17 cellular contexts compared by ENCODE assay signal in genomic region chr6:105832358-105832757, GRCh38.
A peak's percentile ranks its signal among the peaks of the same experiment; 100 is the strongest.
DNase-seq lines count a peak whose midpoint lies in the region; ATAC-seq and TF ChIP-seq lines count a peak whose summit lies in the region.
"Had no signal": no experiment of that assay in that cellular context is flagged by ENCODE, and none has a peak within 500 bp of the region (broad histone marks: within the 10 kb centered on the region; RNA-seq: fewer than 3 reads in every experiment).

No MANE protein-coding gene starts in this region.

- H3K4me1 ChIP-seq in lower lobe of right lung (peaks cover 5% of the 10 kb centered on the region), SJCRH30 (no peaks in the 10 kb centered on the region)
- H3K4me1 ChIP-seq: Caco-2, Peyer's patch had no signal

- no peak for TF ChIP-seq CTCF in lower lobe of right lung (IDR thresholded peaks at IDR 0.05)

- H3K27ac ChIP-seq in lower lobe of right lung, result peak overlapping the region; percentile 4
- H3K27ac ChIP-seq in SJCRH30, result no peak overlapping the region
- H3K27ac ChIP-seq: epithelial cell of prostate, Peyer's patch had no signal

- peak; percentile 64 to 83 for ATAC-seq in lower lobe of right lung
- no peak for ATAC-seq in HG03571 (IDR thresholded peaks at IDR 0.05; ENCODE audit: unreplicated experiment)

- H3K4me3 ChIP-seq in lower lobe of right lung, result no peak overlapping the region
- no peak overlapping the region for H3K4me3 ChIP-seq in SJCRH30
- H3K4me3 ChIP-seq: coronary artery, Peyer's patch, smooth muscle cell had no signal

- H3K27me3 ChIP-seq in lower lobe of right lung (ENCODE audit: low read depth) (no peaks in the 10 kb centered on the region), SJCRH30 (no peaks in the 10 kb centered on the region)
- H3K27me3 ChIP-seq: Peyer's patch had no signal

- no peaks in the 10 kb centered on the region for H3K36me3 ChIP-seq in lower lobe of right lung
- no peaks in the 10 kb centered on the region for H3K36me3 ChIP-seq in SJCRH30
- H3K36me3 ChIP-seq: Peyer's patch had no signal

- intact Hi-C loops in lower lobe of right lung (cut with DNase I), result no loop called here

- DNase-seq in CD1c-positive myeloid dendritic cell (ENCODE audit: extremely low spot score), result peak; percentile 76
- peak; percentile 94 for DNase-seq in NOMO-1 treated with DMSO at 0.1 percent for 48 hours (lab: John Stamatoyannopoulos, UW; ENCODE audit: unreplicated experiment)
- peak; percentile 57 for DNase-seq in amniotic epithelial cell (ENCODE audit: low read depth)
- DNase-seq in lower lobe of right lung, result no peak
- DNase-seq in activated CD8-positive, alpha-beta memory T cell treated with anti-CD3 and anti-CD28 coated beads, Interleukin-2, amount 50 U/mL, for 4 hours, result no peak
- DNase-seq in SJCRH30, result no peak
- no peak for DNase-seq in activated naive CD4-positive, alpha-beta T cell (lab: John Stamatoyannopoulos, UW)
- DNase-seq: activated CD4-positive, alpha-beta T cell treated with anti-CD3 and anti-CD28 coated beads for 1 hour; Caco-2; naive B cell; NCI-H2029; NCI-H524 treated with DMSO at 0.1 percent for 48 hours; Peyer's patch had no signal

- H3K9me3 ChIP-seq in lower lobe of right lung, result no peaks in the 10 kb centered on the region
- no peaks in the 10 kb centered on the region for H3K9me3 ChIP-seq in SJCRH30 (replicated peaks)
- H3K9me3 ChIP-seq: Caco-2, Peyer's patch had no signal

Comparison
In these comparisons a context has a peak if more than half of its experiments do, and no peak if none do; other contexts are left out.
1. DNase-seq: peak in CD1c-positive myeloid dendritic cell (single experiment), NOMO-1 treated with DMSO at 0.1 percent for 48 hours (single experiment) and amniotic epithelial cell (single experiment); none in lower lobe of right lung (single experiment), activated CD8-positive, alpha-beta memory T cell treated with anti-CD3 and anti-CD28 coated beads, Interleukin-2, amount 50 U/mL, for 4 hours (single experiment), SJCRH30 (0 of 2) and activated naive CD4-positive, alpha-beta T cell (0 of 4).